Comparison of ENCODE assay signal across 35 cellular contexts in the genomic region with DNA sequence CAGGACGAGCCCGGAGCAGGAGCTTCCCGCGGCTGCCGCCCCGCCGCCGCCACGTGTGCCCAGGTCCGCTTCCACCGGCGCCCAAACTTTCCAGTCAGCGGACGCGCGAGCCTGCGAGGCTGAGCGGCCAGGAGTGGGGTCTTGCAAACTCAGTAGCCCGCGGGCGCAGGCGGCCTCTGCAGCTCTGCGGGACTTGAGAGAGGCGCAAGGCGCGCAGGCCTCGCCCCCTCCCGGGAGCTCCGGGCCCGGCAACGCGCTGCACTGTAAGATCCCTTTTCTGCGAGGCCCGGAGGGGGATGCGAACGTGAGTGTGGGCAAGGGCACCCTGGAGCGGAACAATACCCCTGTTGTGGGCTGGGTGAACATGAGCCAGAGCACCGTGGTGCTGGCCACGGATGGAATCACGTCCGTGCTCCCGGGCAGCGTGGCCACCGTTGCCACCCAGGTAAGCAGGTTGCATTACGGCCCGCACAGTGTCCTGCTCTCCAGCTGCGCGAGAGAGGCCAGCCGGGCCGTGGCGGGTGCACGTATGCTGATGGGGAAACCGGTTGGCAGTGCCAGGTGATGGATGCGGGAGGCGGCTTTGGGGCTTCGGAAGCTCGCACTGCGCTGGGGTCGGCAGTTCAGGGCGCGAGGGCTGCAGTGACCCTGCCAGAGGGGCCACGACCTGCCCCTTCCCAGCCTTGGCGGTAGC. TPM values are rescaled to one million over a fixed set of nuclear protein-coding genes. Genes with fewer than 3 reads are reported as not detected.
DNase-seq lines count a peak whose midpoint lies in the region; TF ChIP-seq lines count a peak whose summit lies in the region.
"Had no signal": no experiment of that assay in that cellular context is flagged by ENCODE, and none has a peak within 500 bp of the region (broad histone marks: within the 10 kb centered on the region; RNA-seq: fewer than 3 reads in every experiment).

No MANE protein-coding gene starts in this region.

- no peaks in the 10 kb centered on the region for H3K36me3 Mint-ChIP-seq in endothelial cell (ENCODE audit: low read depth, unreplicated experiment)
- H3K36me3 Mint-ChIP-seq in CD8-positive, alpha-beta memory T cell = peaks cover 0 to 5% (median 0%) of the 10 kb centered on the region in 3 donors
- H3K36me3 Mint-ChIP-seq: CD8-positive, alpha-beta T cell had no signal

- H3K9me3 Mint-ChIP-seq in endothelial cell (ENCODE audit: unreplicated experiment) = no peaks in the 10 kb centered on the region
- H3K9me3 Mint-ChIP-seq in CD8-positive, alpha-beta memory T cell = peaks cover 4 to 13% (median 9%) of the 10 kb centered on the region in 5 donors
- H3K9me3 Mint-ChIP-seq: activated CD8-positive, alpha-beta T cell treated with anti-CD3 and anti-CD28 coated beads for 36 hours; activated T-helper 17 cell treated with anti-CD3 and anti-CD28 coated beads, Interleukin-2, amount 50 U/mL, for 72 hours; CD8-positive, alpha-beta T cell had no signal

- no peak overlapping the region for H3K27ac ChIP-seq in 22Rv1
- no peak overlapping the region for H3K27ac ChIP-seq in CD8-positive, alpha-beta memory T cell (ENCODE audit: low read depth, low read length)
- H3K27ac ChIP-seq: epithelial cell of prostate, Peyer's patch, psoas muscle, sigmoid colon, stomach, uterus had no signal

- no peak overlapping the region for H3K4me3 Mint-ChIP-seq in endothelial cell (ENCODE audit: unreplicated experiment)
- no peak overlapping the region for H3K4me3 Mint-ChIP-seq in CD8-positive, alpha-beta memory T cell
- H3K4me3 Mint-ChIP-seq: activated CD8-positive, alpha-beta T cell treated with anti-CD3 and anti-CD28 coated beads for 36 hours; activated T-helper 17 cell treated with anti-CD3 and anti-CD28 coated beads, Interleukin-2, amount 50 U/mL, for 72 hours; CD8-positive, alpha-beta T cell; naive B cell; T-helper 2 cell treated with Interferon-gamma antibody and Interleukin-4, amounts not matched to agents 5 μg/mL and 100 μg/mL, for 36 hours had no signal

- no peaks in the 10 kb centered on the region for H3K4me1 ChIP-seq in CD8-positive, alpha-beta memory T cell (ENCODE audit: insufficient read depth, low read length)
- H3K4me1 ChIP-seq: BE2C, Peyer's patch, psoas muscle had no signal

- POLR2A ChIA-PET in CD8-positive, alpha-beta memory T cell (lab: Charles Lee) = no interaction called here

- H3K36me3 ChIP-seq in H7 (replicated peaks; ENCODE audit: control insufficient read depth, insufficient read depth, low read length) = no peaks in the 10 kb centered on the region
- no peaks in the 10 kb centered on the region for H3K36me3 ChIP-seq in CD8-positive, alpha-beta memory T cell (ENCODE audit: insufficient read depth, low read length)
- H3K36me3 ChIP-seq: BE2C, Peyer's patch, sigmoid colon, stomach, uterus had no signal

- peak; percentile 82 for DNase-seq in H7
- peak; percentile 24 for DNase-seq in endothelial cell (ENCODE audit: low spot score)
- DNase-seq in iPS-NIHi11 (ENCODE audit: low spot score) = peak; percentile 31
- DNase-seq in NCI-H1092 (lab: John Stamatoyannopoulos, UW) = no peak
- DNase-seq in DMS114 treated with DMSO at 0.1 percent for 48 hours (lab: John Stamatoyannopoulos, UW; ENCODE audit: unreplicated experiment) = no peak
- DNase-seq in CD8-positive, alpha-beta memory T cell = no peak
- DNase-seq in GM19240 (ENCODE audit: insufficient read length, low spot score) = no peak
- DNase-seq: activated CD8-positive, alpha-beta memory T cell treated with anti-CD3 and anti-CD28 coated beads, Interleukin-2, amount 50 U/mL, for 48 hours; activated CD8-positive, alpha-beta T cell treated with anti-CD3 and anti-CD28 coated beads for 36 hours; activated naive CD4-positive, alpha-beta T cell treated with anti-CD3 and anti-CD28 coated beads, Interleukin-2, amount 50 U/mL, for 16 hours; amygdala; BE2C; CD8-positive, alpha-beta T cell; DMS79; KG1; kidney glomerular epithelial cell; midbrain; naive B cell; NCI-H1105 treated with DMSO at 0.1 percent for 48 hours; NCI-H2029 treated with DMSO at 0.1 percent for 48 hours; Peyer's patch; psoas muscle; SHP77 treated with DMSO at 0.1 percent for 48 hours; sigmoid colon; stimulated activated CD4-positive, alpha-beta T cell treated with anti-CD3 and anti-CD28 coated beads, Interleukin-4, amount 100 ng/mL, for 1 hour; stomach; uterus had no signal

- no peaks in the 10 kb centered on the region for H3K9me3 ChIP-seq in CD8-positive, alpha-beta memory T cell (ENCODE audit: low read length)
- H3K9me3 ChIP-seq: BE2C, Peyer's patch, psoas muscle, sigmoid colon, uterus had no signal

- no peak overlapping the region for H3K27ac Mint-ChIP-seq in endothelial cell (ENCODE audit: unreplicated experiment)
- H3K27ac Mint-ChIP-seq in CD8-positive, alpha-beta memory T cell = no peak overlapping the region
- H3K27ac Mint-ChIP-seq: activated CD8-positive, alpha-beta T cell treated with anti-CD3 and anti-CD28 coated beads for 36 hours; activated T-helper 17 cell treated with anti-CD3 and anti-CD28 coated beads, Interleukin-2, amount 50 U/mL, for 72 hours; CD8-positive, alpha-beta T cell; naive B cell; T-helper 2 cell treated with Interferon-gamma antibody and Interleukin-4, amounts not matched to agents 5 μg/mL and 100 μg/mL, for 36 hours had no signal

- peak overlapping the region; percentile 20; the same call in 1 of the 2 replicates for H3K4me3 ChIP-seq in H7 (ENCODE audit: insufficient read depth, low read depth, low read length)
- no peak overlapping the region for H3K4me3 ChIP-seq in CD8-positive, alpha-beta memory T cell (ENCODE audit: low read length)
- H3K4me3 ChIP-seq: Peyer's patch, psoas muscle, sigmoid colon, stomach, uterus had no signal

- H3K27me3 Mint-ChIP-seq in endothelial cell (ENCODE audit: unreplicated experiment) = peaks cover 29% of the 10 kb centered on the region
- peaks cover 87 to 91% of the 10 kb centered on the region in 2 donors for H3K27me3 Mint-ChIP-seq in CD8-positive, alpha-beta memory T cell

- H3K4me1 Mint-ChIP-seq in endothelial cell (ENCODE audit: unreplicated experiment) = peaks cover 2% of the 10 kb centered on the region
- peaks cover 0 to 5% (median 0%) of the 10 kb centered on the region in 3 donors for H3K4me1 Mint-ChIP-seq in CD8-positive, alpha-beta memory T cell
- H3K4me1 Mint-ChIP-seq: activated T-helper 17 cell treated with anti-CD3 and anti-CD28 coated beads, Interleukin-2, amount 50 U/mL, for 72 hours had no signal

- CTCF ChIA-PET in CD8-positive, alpha-beta memory T cell (lab: Charles Lee) = no interaction called here

- H3K27me3 ChIP-seq in H7 (ENCODE audit: control insufficient read depth, insufficient read depth, low read length) = peaks cover 71% of the 10 kb centered on the region
- H3K27me3 ChIP-seq in CD8-positive, alpha-beta memory T cell (ENCODE audit: insufficient read depth, low read length, poor library complexity, severe bottlenecking) = peaks cover 57% of the 10 kb centered on the region
- H3K27me3 ChIP-seq: BE2C had no signal

- TF ChIP-seq CTCF in 22Rv1 (IDR thresholded peaks at IDR 0.05) = 0 out of 2 replicates have a peak, but pooled peaks have one; percentile 4
- TF ChIP-seq CTCF in endothelial cell (IDR thresholded peaks at IDR 0.05; ENCODE audit: unreplicated experiment) = no peak

RNA-seq across cellular contexts. Expression of a gene that starts 2.0 kb away (rescaled TPM):
- total RNA-seq in H7 (2014; rRNA removed; shearing (Covaris generic)) = 0.30 TPM in 1 of 2 replicates, not detected in the other
- not detected for total RNA-seq in endothelial cell (ENCODE audit: unreplicated experiment)
- not detected for total RNA-seq in CD8-positive, alpha-beta memory T cell
- polyA plus RNA-seq in CD8-positive, alpha-beta memory T cell = not detected
- total RNA-seq: activated CD8-positive, alpha-beta T cell treated with anti-CD3 and anti-CD28 coated beads for 36 hours; activated T-helper 17 cell treated with anti-CD3 and anti-CD28 coated beads, Interleukin-2, amount 50 U/mL, for 72 hours; CD8-positive, alpha-beta T cell; glomerular endothelial cell; lower leg skin; MCF 10A; omental fat pad; Peyer's patch; psoas muscle; sigmoid colon; stomach; uterus had no signal
- polyA plus RNA-seq: psoas muscle, stomach had no signal

Comparison
In these comparisons a context has a peak if more than half of its experiments do, and no peak if none do; other contexts are left out.
1. DNase-seq: peak in H7 (single experiment), endothelial cell (single experiment) and iPS-NIHi11 (single experiment); none in NCI-H1092 (single experiment), DMS114 treated with DMSO at 0.1 percent for 48 hours (single experiment), CD8-positive, alpha-beta memory T cell (0 of 5) and GM19240 (single experiment).